19 cellular contexts compared by ENCODE assay signal in the genomic region with DNA sequence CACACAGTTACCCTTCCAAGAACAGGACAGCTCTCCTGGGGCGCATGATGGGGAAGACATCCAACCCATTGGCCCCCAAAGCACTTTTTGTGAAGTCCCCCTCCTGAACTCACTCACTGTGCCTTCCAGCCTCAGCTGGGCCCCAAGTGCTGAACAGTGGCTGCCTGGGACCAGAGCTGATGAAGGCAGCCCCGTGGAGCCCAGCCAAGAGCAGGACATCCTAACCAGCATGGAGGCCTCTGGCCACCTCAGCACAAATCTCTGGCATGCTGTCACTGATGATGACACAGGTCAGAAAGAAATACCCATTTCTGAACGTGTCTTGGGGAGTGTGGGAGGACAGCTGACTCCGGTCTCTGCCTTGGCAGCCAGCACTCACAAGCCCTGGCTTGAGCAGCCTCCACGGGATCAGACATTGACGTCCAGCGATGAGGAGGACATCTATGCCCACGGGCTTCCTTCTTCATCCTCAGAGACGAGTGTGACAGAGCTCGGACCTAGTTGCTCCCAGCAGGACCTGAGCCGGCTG.
DNase-seq lines count a peak whose midpoint lies in the region; ATAC-seq, FAIRE-seq and TF ChIP-seq lines count a peak whose summit lies in the region.
"Had no signal": no experiment of that assay in that cellular context is flagged by ENCODE, and none has a peak within 500 bp of the region (broad histone marks: within the 10 kb centered on the region; RNA-seq: fewer than 3 reads in every experiment).

No MANE protein-coding gene starts in this region.

- intact Hi-C loops in psoas muscle (cut with DNase I) = no loop called here

- no peak for TF ChIP-seq CTCF in bronchial epithelial cell (IDR thresholded peaks at IDR 0.05; ENCODE audit: insufficient read depth, low read length, severe bottlenecking)
- no peak for TF ChIP-seq CTCF in epithelial cell of esophagus (IDR thresholded peaks at IDR 0.05; ENCODE audit: insufficient read depth, low read depth, low read length, missing control alignments)
- no peak for TF ChIP-seq CTCF in psoas muscle (IDR thresholded peaks at IDR 0.05)

- WGBS in psoas muscle, 3 donors = 60 to 89% (median 72%) methylated on average over 11 of the region's 11 CpGs

- no peaks in the 10 kb centered on the region for H3K9me3 ChIP-seq in psoas muscle

- H3K36me3 ChIP-seq in bronchial epithelial cell (ENCODE audit: control insufficient read depth, insufficient read depth, low read length) (peaks cover 4% of the 10 kb centered on the region), psoas muscle (ENCODE audit: insufficient read depth in 1 of 2, low read depth in 1 of 2) (peaks cover 0 to 59% of the 10 kb centered on the region in 2 donors)

- H3K4me3 ChIP-seq in bronchial epithelial cell (ENCODE audit: low read depth, low read length) (no peak overlapping the region), epithelial cell of esophagus (ENCODE audit: low read length) (no peak overlapping the region), psoas muscle (no peak overlapping the region)

- peaks cover 8% of the 10 kb centered on the region for H3K4me1 ChIP-seq in psoas muscle

- H3K27me3 ChIP-seq in bronchial epithelial cell (ENCODE audit: control insufficient read depth, insufficient read depth, low read length) (no peaks in the 10 kb centered on the region), psoas muscle (ENCODE audit: insufficient read depth in 3 of 3, low read length in 2 of 3) (no peaks in the 10 kb centered on the region)

- ATAC-seq in psoas muscle = peak in 3 of 4 donors; percentile 21 to 46 (median 27)
- no peak for ATAC-seq in GM21723 (IDR thresholded peaks at IDR 0.05; ENCODE audit: unreplicated experiment)
- ATAC-seq: HCT116, HepG2 had no signal

- FAIRE-seq in bronchial epithelial cell (lab: Jason Lieb, UNC) = no peak
- FAIRE-seq: A204.1, G401.6, GM12891, HepG2, HTR-8/SVneo had no signal

- DNase-seq in bronchial epithelial cell (ENCODE audit: low read depth) (peak; percentile 26), epithelial cell of esophagus (ENCODE audit: low read depth) (peak; percentile 21), psoas muscle (no peak), NCI-H2196 (lab: John Stamatoyannopoulos, UW; ENCODE audit: unreplicated experiment) (no peak), LoVo (ENCODE audit: low spot score) (no peak), NCI-H146 treated with DMSO at 0.1 percent for 48 hours (lab: John Stamatoyannopoulos, UW; ENCODE audit: unreplicated experiment) (no peak)
- DNase-seq: C1 segment of cervical spinal cord; Calu3; CD4-positive, alpha-beta T cell; DMS 273 treated with DMSO at 0.1 percent for 48 hours; DMS79 treated with DMSO at 0.1 percent for 48 hours; EL had no signal

- H3K27ac ChIP-seq in psoas muscle = no peak overlapping the region

Comparison
In these comparisons a context has a peak if more than half of its experiments do, and no peak if none do; other contexts are left out.
1. DNase-seq: peak in bronchial epithelial cell (single experiment) and epithelial cell of esophagus (single experiment); none in psoas muscle (0 of 2), NCI-H2196 (single experiment), LoVo (single experiment) and NCI-H146 treated with DMSO at 0.1 percent for 48 hours (single experiment).